In the genomic region with DNA sequence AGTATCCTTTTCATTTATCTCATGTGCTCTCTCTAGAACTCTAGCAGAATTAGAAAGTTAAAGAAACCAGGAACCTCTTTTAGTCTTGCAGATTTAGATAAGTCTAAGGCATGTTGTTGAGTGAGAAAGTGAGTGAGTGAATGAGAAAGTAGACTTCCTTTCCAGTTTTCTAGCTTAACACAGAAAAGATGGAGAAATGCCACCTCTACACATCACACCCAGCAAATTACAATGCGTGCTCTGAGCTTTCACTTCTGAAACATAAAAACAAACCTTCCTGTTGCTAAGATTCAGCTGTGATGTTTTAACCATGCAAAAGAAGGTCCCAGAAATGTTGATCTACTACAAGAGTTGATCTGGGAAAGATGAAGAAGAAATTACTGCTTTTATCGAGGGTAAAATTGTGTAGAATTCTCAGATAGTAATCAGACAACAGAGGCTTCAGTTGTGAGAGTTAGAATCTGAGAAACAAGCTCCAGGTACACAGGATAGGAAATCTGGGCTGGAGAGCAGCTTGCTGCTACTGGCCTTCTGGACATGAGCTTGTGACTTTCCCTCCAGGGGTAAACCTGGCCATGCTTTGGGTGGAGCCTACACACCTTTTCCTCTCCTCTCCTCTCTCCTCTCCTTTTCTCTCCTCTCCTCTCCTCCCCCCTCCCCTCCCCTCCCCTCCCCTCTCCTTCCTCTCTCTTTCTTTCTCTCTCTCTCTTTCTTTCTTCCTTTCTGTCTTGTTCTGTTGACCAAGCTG, we compare ENCODE assay signal across 1 cellular context.
TF ChIP-seq lines count a peak whose summit lies in the region.

No MANE protein-coding gene starts in this region.

TF ChIP-seq in GM23338, 12 proteins besides CTCF, POLR2A, EP300 and RAD21 (continued from another document):
- TF ChIP-seq, protein P1, sequence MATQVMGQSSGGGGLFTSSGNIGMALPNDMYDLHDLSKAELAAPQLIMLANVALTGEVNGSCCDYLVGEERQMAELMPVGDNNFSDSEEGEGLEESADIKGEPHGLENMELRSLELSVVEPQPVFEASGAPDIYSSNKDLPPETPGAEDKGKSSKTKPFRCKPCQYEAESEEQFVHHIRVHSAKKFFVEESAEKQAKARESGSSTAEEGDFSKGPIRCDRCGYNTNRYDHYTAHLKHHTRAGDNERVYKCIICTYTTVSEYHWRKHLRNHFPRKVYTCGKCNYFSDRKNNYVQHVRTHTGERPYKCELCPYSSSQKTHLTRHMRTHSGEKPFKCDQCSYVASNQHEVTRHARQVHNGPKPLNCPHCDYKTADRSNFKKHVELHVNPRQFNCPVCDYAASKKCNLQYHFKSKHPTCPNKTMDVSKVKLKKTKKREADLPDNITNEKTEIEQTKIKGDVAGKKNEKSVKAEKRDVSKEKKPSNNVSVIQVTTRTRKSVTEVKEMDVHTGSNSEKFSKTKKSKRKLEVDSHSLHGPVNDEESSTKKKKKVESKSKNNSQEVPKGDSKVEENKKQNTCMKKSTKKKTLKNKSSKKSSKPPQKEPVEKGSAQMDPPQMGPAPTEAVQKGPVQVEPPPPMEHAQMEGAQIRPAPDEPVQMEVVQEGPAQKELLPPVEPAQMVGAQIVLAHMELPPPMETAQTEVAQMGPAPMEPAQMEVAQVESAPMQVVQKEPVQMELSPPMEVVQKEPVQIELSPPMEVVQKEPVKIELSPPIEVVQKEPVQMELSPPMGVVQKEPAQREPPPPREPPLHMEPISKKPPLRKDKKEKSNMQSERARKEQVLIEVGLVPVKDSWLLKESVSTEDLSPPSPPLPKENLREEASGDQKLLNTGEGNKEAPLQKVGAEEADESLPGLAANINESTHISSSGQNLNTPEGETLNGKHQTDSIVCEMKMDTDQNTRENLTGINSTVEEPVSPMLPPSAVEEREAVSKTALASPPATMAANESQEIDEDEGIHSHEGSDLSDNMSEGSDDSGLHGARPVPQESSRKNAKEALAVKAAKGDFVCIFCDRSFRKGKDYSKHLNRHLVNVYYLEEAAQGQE (IDR thresholded peaks at IDR 0.05; ENCODE audit: unreplicated experiment), result no peak
- TF ChIP-seq EZH2 (IDR thresholded peaks at IDR 0.05; ENCODE audit: low read depth, unreplicated experiment), result no peak
